Comparison of ENCODE assay signal across 31 cellular contexts in genomic region chr16:10820546-10820945, GRCh38. TPM values are rescaled to one million over a fixed set of nuclear protein-coding genes. Genes with fewer than 3 reads are reported as not detected.
"Had no signal": no experiment of that assay in that cellular context is flagged by ENCODE, and none has a peak within 500 bp of the region (broad histone marks: within the 10 kb centered on the region; RNA-seq: fewer than 3 reads in every experiment).

No MANE protein-coding gene starts in this region.

- H3K27me3 Mint-ChIP-seq: activated CD8-positive, alpha-beta memory T cell treated with anti-CD3 and anti-CD28 coated beads, Interleukin-2, amount 10 ng/mL, durations not matched to agents 7 days and 5 days; effector memory CD8-positive, alpha-beta T cell had no signal

- H3K36me3 ChIP-seq: adrenal gland, gastroesophageal sphincter, left ventricle myocardium inferior, neural progenitor cell, spleen, uterus had no signal

- H3K27me3 ChIP-seq: adrenal gland, body of pancreas had no signal

- DNase-seq: activated CD4-positive, alpha-beta T cell treated with anti-CD3 and anti-CD28 coated beads for 36 hours; activated CD4-positive, CD25-positive, alpha-beta regulatory T cell; activated CD8-positive, alpha-beta memory T cell treated with anti-CD3 and anti-CD28 coated beads, Interleukin-2, amount 10 ng/mL, durations not matched to agents 7 days and 5 days; activated CD8-positive, alpha-beta T cell treated with anti-CD3 and anti-CD28 coated beads, Interleukin-2, amount 10 ng/mL, durations not matched to agents 7 days and 5 days; activated effector memory CD4-positive, alpha-beta T cell treated with Interleukin-2 at 50 U/mL for 16 hours; activated naive CD4-positive, alpha-beta T cell treated with Interleukin-2 at 50 U/mL for 16 hours; activated T-cell treated with anti-CD3 and anti-CD28 coated beads for 4 hours; adrenal gland; body of pancreas; cerebellar nuclear complex; effector memory CD8-positive, alpha-beta T cell; islet precursor cell; left ventricle myocardium inferior; mucosa of descending colon; occipital lobe; right cardiac atrium; spleen; stimulated activated naive CD8-positive, alpha-beta T cell treated with anti-CD3 and anti-CD28 coated beads, Interleukin-15, amount 100 ng/mL, for 72 hours; substantia nigra; uterus had no signal

- H3K4me3 ChIP-seq: adrenal gland, body of pancreas, coronary artery, gastroesophageal sphincter, hepatocyte, left ventricle myocardium inferior, lung, mucosa of descending colon, neural progenitor cell, spleen, uterus had no signal

- H3K36me3 Mint-ChIP-seq: activated CD8-positive, alpha-beta memory T cell treated with anti-CD3 and anti-CD28 coated beads, Interleukin-2, amount 10 ng/mL, durations not matched to agents 7 days and 5 days; activated naive CD8-positive, alpha-beta T cell; neural progenitor cell; type B pancreatic cell had no signal

- H3K9me3 Mint-ChIP-seq: effector memory CD8-positive, alpha-beta T cell; neural progenitor cell; stimulated activated naive CD8-positive, alpha-beta T cell treated with anti-CD3 and anti-CD28 coated beads, Interleukin-15, amount 100 ng/mL, for 72 hours; T-helper 2 cell treated with Interferon-gamma antibody and Interleukin-4, amounts not matched to agents 5 μg/mL and 100 μg/mL, for 36 hours; type B pancreatic cell had no signal

- H3K4me1 Mint-ChIP-seq: activated CD4-positive, alpha-beta T cell treated with anti-CD3 and anti-CD28 coated beads for 36 hours; neural progenitor cell had no signal

- H3K9ac ChIP-seq: neural progenitor cell had no signal

- ATAC-seq: activated CD4-positive, alpha-beta T cell treated with anti-CD3 and anti-CD28 coated beads for 36 hours; activated CD8-positive, alpha-beta memory T cell treated with anti-CD3 and anti-CD28 coated beads, Interleukin-2, amount 10 ng/mL, durations not matched to agents 7 days and 5 days; activated CD8-positive, alpha-beta T cell treated with anti-CD3 and anti-CD28 coated beads, Interleukin-2, amount 10 ng/mL, durations not matched to agents 7 days and 5 days; body of pancreas; effector memory CD8-positive, alpha-beta T cell; gastroesophageal sphincter; mucosa of descending colon; right cardiac atrium had no signal

- H3K4me3 Mint-ChIP-seq: activated CD4-positive, alpha-beta T cell treated with anti-CD3 and anti-CD28 coated beads for 36 hours; activated CD8-positive, alpha-beta memory T cell treated with anti-CD3 and anti-CD28 coated beads, Interleukin-2, amount 10 ng/mL, durations not matched to agents 7 days and 5 days; activated CD8-positive, alpha-beta T cell treated with anti-CD3 and anti-CD28 coated beads, Interleukin-2, amount 10 ng/mL, durations not matched to agents 7 days and 5 days; activated naive CD8-positive, alpha-beta T cell; effector memory CD8-positive, alpha-beta T cell; neural progenitor cell; stimulated activated naive CD8-positive, alpha-beta T cell treated with anti-CD3 and anti-CD28 coated beads, Interleukin-15, amount 100 ng/mL, for 72 hours; T-helper 2 cell treated with Interferon-gamma antibody and Interleukin-4, amounts not matched to agents 5 μg/mL and 100 μg/mL, for 36 hours; type B pancreatic cell had no signal

- H3K27ac Mint-ChIP-seq: activated CD4-positive, alpha-beta T cell treated with anti-CD3 and anti-CD28 coated beads for 36 hours; activated CD8-positive, alpha-beta memory T cell treated with anti-CD3 and anti-CD28 coated beads, Interleukin-2, amount 10 ng/mL, durations not matched to agents 7 days and 5 days; activated CD8-positive, alpha-beta T cell treated with anti-CD3 and anti-CD28 coated beads, Interleukin-2, amount 10 ng/mL, durations not matched to agents 7 days and 5 days; activated naive CD8-positive, alpha-beta T cell; neural progenitor cell; T-helper 2 cell treated with Interferon-gamma antibody and Interleukin-4, amounts not matched to agents 5 μg/mL and 100 μg/mL, for 36 hours; type B pancreatic cell had no signal

- H3K9me3 ChIP-seq: adrenal gland, body of pancreas, gastroesophageal sphincter, left ventricle myocardium inferior, mucosa of descending colon, spleen, uterus had no signal

- H3K4me1 ChIP-seq: neural progenitor cell had no signal

- H3K4me2 ChIP-seq: hepatocyte, neural progenitor cell had no signal

- H3K27ac ChIP-seq: adrenal gland, body of pancreas, coronary artery, gastroesophageal sphincter, hepatocyte, left ventricle myocardium inferior, neural progenitor cell, spleen, uterus had no signal

RNA-seq across cellular contexts. Expression of gene TVP23A, which starts 2.0 kb away (rescaled TPM):
- total RNA-seq: activated CD8-positive, alpha-beta memory T cell treated with anti-CD3 and anti-CD28 coated beads, Interleukin-2, amount 10 ng/mL, durations not matched to agents 7 days and 5 days; activated CD8-positive, alpha-beta T cell treated with anti-CD3 and anti-CD28 coated beads, Interleukin-2, amount 10 ng/mL, durations not matched to agents 7 days and 5 days; body of pancreas; fibroblast of villous mesenchyme; myocyte had no signal
- polyA plus RNA-seq: fibroblast of lung had no signal

RNA-seq across cellular contexts. Expression of gene CIITA, which starts 56.5 kb away (rescaled TPM):
- total RNA-seq: hepatocyte had no signal
